1 cellular context compared by ENCODE assay signal in the genomic region with DNA sequence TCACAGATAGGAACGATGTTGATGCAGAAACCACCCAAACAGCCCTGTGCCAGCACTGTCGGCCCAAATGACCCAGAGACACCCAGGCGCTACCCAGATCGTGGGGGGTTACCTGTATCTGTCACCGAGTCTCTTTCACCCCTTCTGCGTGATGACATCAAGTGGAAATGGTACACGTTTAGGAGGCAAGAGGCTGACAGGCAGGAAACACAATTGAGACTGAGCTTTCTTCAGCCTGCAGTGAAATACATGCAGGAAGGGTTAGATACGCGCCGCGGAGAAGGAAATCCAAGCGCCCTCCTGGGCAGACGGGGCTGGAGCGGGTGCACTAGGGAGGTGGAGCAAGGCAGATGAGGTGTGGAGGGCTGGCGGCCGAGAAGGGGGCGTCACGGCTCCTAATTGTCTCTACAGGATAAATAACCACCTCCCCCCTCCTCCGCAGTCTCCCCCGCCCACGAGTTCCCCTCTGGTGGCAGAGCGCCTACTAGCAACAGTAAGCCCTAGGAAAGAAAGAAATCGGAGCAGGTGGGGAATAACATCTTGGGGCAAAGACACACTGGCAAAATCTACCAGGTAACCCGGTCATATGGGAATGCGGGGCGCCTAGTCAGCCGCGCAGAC.
A peak's percentile ranks its signal among the peaks of the same experiment; 100 is the strongest.
TF ChIP-seq lines count a peak whose summit lies in the region.

A gene with protein sequence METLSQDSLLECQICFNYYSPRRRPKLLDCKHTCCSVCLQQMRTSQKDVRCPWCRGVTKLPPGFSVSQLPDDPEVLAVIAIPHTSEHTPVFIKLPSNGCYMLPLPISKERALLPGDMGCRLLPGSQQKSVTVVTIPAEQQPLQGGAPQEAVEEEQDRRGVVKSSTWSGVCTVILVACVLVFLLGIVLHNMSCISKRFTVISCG (minus strand): TSS at position 325 of the 621 bp plus-strand sequence. CDS start 76,544 bp downstream, outside the sequence.

TF ChIP-seq in HEK293, 187 proteins besides CTCF, POLR2A, EP300 and RAD21 (continued from another document and continues in another):
- TF ChIP-seq, protein P1, sequence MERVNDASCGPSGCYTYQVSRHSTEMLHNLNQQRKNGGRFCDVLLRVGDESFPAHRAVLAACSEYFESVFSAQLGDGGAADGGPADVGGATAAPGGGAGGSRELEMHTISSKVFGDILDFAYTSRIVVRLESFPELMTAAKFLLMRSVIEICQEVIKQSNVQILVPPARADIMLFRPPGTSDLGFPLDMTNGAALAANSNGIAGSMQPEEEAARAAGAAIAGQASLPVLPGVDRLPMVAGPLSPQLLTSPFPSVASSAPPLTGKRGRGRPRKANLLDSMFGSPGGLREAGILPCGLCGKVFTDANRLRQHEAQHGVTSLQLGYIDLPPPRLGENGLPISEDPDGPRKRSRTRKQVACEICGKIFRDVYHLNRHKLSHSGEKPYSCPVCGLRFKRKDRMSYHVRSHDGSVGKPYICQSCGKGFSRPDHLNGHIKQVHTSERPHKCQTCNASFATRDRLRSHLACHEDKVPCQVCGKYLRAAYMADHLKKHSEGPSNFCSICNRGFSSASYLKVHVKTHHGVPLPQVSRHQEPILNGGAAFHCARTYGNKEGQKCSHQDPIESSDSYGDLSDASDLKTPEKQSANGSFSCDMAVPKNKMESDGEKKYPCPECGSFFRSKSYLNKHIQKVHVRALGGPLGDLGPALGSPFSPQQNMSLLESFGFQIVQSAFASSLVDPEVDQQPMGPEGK (tag by site-specific recombination; IDR thresholded peaks at IDR 0.05): no peak
- TF ChIP-seq ZNF202 (tag by site-specific recombination; IDR thresholded peaks at IDR 0.05; ENCODE audit: borderline replicate concordance): no peak
- no peak for TF ChIP-seq HOXD13 (CRISPR knock-in tag; IDR thresholded peaks at IDR 0.05; ENCODE audit: borderline replicate concordance)
- TF ChIP-seq, protein P2, sequence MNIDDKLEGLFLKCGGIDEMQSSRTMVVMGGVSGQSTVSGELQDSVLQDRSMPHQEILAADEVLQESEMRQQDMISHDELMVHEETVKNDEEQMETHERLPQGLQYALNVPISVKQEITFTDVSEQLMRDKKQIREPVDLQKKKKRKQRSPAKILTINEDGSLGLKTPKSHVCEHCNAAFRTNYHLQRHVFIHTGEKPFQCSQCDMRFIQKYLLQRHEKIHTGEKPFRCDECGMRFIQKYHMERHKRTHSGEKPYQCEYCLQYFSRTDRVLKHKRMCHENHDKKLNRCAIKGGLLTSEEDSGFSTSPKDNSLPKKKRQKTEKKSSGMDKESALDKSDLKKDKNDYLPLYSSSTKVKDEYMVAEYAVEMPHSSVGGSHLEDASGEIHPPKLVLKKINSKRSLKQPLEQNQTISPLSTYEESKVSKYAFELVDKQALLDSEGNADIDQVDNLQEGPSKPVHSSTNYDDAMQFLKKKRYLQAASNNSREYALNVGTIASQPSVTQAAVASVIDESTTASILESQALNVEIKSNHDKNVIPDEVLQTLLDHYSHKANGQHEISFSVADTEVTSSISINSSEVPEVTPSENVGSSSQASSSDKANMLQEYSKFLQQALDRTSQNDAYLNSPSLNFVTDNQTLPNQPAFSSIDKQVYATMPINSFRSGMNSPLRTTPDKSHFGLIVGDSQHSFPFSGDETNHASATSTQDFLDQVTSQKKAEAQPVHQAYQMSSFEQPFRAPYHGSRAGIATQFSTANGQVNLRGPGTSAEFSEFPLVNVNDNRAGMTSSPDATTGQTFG (tag by site-specific recombination; IDR thresholded peaks at IDR 0.05; ENCODE audit: borderline replicate concordance): no peak
- TF ChIP-seq TRIM28 (IDR thresholded peaks at IDR 0.05; ENCODE audit: borderline replicate concordance, low read length): no peak
- no peak for TF ChIP-seq ZNF610 (tag by site-specific recombination; IDR thresholded peaks at IDR 0.05; ENCODE audit: borderline replicate concordance)
- TF ChIP-seq, protein P3, sequence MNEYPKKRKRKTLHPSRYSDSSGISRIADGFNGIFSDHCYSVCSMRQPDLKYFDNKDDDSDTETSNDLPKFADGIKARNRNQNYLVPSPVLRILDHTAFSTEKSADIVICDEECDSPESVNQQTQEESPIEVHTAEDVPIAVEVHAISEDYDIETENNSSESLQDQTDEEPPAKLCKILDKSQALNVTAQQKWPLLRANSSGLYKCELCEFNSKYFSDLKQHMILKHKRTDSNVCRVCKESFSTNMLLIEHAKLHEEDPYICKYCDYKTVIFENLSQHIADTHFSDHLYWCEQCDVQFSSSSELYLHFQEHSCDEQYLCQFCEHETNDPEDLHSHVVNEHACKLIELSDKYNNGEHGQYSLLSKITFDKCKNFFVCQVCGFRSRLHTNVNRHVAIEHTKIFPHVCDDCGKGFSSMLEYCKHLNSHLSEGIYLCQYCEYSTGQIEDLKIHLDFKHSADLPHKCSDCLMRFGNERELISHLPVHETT (tag by site-specific recombination; IDR thresholded peaks at IDR 0.05): no peak
- TF ChIP-seq ZFHX2 (tag by site-specific recombination; conservative IDR thresholded peaks at IDR 0.05): peak; percentile 92
- peak; percentile 48 for TF ChIP-seq KLF9 (tag by site-specific recombination; IDR thresholded peaks at IDR 0.05; ENCODE audit: low read depth)
- 0 out of 2 replicates have a peak, but pooled peaks have one; percentile 10 for TF ChIP-seq ZNF366 (tag by site-specific recombination; conservative IDR thresholded peaks at IDR 0.05)
- TF ChIP-seq ZBTB20 (tag by site-specific recombination; IDR thresholded peaks at IDR 0.05): peak; percentile 52; the same call in 1 of the 2 replicates
- TF ChIP-seq ZNF501 (tag by site-specific recombination; IDR thresholded peaks at IDR 0.05): no peak
- TF ChIP-seq, protein P4, sequence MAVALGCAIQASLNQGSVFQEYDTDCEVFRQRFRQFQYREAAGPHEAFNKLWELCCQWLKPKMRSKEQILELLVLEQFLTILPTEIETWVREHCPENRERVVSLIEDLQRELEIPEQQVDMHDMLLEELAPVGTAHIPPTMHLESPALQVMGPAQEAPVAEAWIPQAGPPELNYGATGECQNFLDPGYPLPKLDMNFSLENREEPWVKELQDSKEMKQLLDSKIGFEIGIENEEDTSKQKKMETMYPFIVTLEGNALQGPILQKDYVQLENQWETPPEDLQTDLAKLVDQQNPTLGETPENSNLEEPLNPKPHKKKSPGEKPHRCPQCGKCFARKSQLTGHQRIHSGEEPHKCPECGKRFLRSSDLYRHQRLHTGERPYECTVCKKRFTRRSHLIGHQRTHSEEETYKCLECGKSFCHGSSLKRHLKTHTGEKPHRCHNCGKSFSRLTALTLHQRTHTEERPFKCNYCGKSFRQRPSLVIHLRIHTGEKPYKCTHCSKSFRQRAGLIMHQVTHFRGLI (tag by site-specific recombination; IDR thresholded peaks at IDR 0.05): no peak
- TF ChIP-seq ZNF133 (tag by site-specific recombination; IDR thresholded peaks at IDR 0.05): no peak
- TF ChIP-seq SP7 (tag by site-specific recombination; IDR thresholded peaks at IDR 0.05): no peak
- no peak for TF ChIP-seq FEZF1 (tag by site-specific recombination; IDR thresholded peaks at IDR 0.05)
- TF ChIP-seq ZSCAN30 (tag by site-specific recombination; IDR thresholded peaks at IDR 0.05): no peak
- TF ChIP-seq ZNF423 (tag by site-specific recombination; IDR thresholded peaks at IDR 0.05): no peak
- no peak for TF ChIP-seq ZNF623 (tag by site-specific recombination; IDR thresholded peaks at IDR 0.05)
- TF ChIP-seq ZBTB21 (tag by site-specific recombination; IDR thresholded peaks at IDR 0.05): no peak
- no peak for TF ChIP-seq SCRT2 (tag by site-specific recombination; IDR thresholded peaks at IDR 0.05)
- TF ChIP-seq, protein P5, sequence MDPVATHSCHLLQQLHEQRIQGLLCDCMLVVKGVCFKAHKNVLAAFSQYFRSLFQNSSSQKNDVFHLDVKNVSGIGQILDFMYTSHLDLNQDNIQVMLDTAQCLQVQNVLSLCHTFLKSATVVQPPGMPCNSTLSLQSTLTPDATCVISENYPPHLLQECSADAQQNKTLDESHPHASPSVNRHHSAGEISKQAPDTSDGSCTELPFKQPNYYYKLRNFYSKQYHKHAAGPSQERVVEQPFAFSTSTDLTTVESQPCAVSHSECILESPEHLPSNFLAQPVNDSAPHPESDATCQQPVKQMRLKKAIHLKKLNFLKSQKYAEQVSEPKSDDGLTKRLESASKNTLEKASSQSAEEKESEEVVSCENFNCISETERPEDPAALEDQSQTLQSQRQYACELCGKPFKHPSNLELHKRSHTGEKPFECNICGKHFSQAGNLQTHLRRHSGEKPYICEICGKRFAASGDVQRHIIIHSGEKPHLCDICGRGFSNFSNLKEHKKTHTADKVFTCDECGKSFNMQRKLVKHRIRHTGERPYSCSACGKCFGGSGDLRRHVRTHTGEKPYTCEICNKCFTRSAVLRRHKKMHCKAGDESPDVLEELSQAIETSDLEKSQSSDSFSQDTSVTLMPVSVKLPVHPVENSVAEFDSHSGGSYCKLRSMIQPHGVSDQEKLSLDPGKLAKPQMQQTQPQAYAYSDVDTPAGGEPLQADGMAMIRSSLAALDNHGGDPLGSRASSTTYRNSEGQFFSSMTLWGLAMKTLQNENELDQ (tag by site-specific recombination; IDR thresholded peaks at IDR 0.05; ENCODE audit: low read depth): no peak
- TF ChIP-seq, protein P6, sequence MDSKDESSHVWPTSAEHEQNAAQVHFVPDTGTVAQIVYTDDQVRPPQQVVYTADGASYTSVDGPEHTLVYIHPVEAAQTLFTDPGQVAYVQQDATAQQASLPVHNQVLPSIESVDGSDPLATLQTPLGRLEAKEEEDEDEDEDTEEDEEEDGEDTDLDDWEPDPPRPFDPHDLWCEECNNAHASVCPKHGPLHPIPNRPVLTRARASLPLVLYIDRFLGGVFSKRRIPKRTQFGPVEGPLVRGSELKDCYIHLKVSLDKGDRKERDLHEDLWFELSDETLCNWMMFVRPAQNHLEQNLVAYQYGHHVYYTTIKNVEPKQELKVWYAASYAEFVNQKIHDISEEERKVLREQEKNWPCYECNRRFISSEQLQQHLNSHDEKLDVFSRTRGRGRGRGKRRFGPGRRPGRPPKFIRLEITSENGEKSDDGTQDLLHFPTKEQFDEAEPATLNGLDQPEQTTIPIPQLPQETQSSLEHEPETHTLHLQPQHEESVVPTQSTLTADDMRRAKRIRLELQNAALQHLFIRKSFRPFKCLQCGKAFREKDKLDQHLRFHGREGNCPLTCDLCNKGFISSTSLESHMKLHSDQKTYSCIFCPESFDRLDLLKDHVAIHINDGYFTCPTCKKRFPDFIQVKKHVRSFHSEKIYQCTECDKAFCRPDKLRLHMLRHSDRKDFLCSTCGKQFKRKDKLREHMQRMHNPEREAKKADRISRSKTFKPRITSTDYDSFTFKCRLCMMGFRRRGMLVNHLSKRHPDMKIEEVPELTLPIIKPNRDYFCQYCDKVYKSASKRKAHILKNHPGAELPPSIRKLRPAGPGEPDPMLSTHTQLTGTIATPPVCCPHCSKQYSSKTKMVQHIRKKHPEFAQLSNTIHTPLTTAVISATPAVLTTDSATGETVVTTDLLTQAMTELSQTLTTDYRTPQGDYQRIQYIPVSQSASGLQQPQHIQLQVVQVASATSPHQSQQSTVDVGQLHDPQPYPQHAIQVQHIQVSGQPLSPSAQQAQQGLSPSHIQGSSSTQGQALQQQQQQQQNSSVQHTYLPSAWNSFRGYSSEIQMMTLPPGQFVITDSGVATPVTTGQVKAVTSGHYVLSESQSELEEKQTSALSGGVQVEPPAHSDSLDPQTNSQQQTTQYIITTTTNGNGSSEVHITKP (tag by site-specific recombination; IDR thresholded peaks at IDR 0.05): no peak; the same call in 1 of the 2 replicates
- TF ChIP-seq ZNF140 (tag by site-specific recombination; IDR thresholded peaks at IDR 0.05): no peak
- TF ChIP-seq KLF8 (tag by site-specific recombination; IDR thresholded peaks at IDR 0.05): no peak
- TF ChIP-seq, protein P7, sequence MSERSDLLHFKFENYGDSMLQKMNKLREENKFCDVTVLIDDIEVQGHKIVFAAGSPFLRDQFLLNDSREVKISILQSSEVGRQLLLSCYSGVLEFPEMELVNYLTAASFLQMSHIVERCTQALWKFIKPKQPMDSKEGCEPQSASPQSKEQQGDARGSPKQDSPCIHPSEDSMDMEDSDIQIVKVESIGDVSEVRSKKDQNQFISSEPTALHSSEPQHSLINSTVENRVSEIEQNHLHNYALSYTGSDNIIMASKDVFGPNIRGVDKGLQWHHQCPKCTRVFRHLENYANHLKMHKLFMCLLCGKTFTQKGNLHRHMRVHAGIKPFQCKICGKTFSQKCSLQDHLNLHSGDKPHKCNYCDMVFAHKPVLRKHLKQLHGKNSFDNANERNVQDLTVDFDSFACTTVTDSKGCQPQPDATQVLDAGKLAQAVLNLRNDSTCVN (tag by site-specific recombination; optimal IDR thresholded peaks at IDR 0.05): no peak
- TF ChIP-seq, protein P8, sequence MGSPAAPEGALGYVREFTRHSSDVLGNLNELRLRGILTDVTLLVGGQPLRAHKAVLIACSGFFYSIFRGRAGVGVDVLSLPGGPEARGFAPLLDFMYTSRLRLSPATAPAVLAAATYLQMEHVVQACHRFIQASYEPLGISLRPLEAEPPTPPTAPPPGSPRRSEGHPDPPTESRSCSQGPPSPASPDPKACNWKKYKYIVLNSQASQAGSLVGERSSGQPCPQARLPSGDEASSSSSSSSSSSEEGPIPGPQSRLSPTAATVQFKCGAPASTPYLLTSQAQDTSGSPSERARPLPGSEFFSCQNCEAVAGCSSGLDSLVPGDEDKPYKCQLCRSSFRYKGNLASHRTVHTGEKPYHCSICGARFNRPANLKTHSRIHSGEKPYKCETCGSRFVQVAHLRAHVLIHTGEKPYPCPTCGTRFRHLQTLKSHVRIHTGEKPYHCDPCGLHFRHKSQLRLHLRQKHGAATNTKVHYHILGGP (tag by site-specific recombination; IDR thresholded peaks at IDR 0.05): no peak
- no peak for TF ChIP-seq ZNF433 (tag by site-specific recombination; IDR thresholded peaks at IDR 0.05; ENCODE audit: low read depth)
- TF ChIP-seq ZNF510 (tag by site-specific recombination; IDR thresholded peaks at IDR 0.05; ENCODE audit: insufficient replicate concordance): no peak
- TF ChIP-seq, protein P9, sequence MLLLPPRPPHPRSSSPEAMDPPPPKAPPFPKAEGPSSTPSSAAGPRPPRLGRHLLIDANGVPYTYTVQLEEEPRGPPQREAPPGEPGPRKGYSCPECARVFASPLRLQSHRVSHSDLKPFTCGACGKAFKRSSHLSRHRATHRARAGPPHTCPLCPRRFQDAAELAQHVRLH (tag by site-specific recombination; IDR thresholded peaks at IDR 0.05): no peak
- no peak for TF ChIP-seq ZNF16 (tag by site-specific recombination; IDR thresholded peaks at IDR 0.05; ENCODE audit: low read depth)
- no peak for TF ChIP-seq ZNF596 (tag by site-specific recombination; IDR thresholded peaks at IDR 0.05)
- TF ChIP-seq HOXC10 (CRISPR knock-in tag; IDR thresholded peaks at IDR 0.05): no peak
- no peak for TF ChIP-seq ZNF555 (tag by site-specific recombination; conservative IDR thresholded peaks at IDR 0.05)
- TF ChIP-seq ZNF747 (tag by site-specific recombination; IDR thresholded peaks at IDR 0.05): no peak
- TF ChIP-seq, protein P10, sequence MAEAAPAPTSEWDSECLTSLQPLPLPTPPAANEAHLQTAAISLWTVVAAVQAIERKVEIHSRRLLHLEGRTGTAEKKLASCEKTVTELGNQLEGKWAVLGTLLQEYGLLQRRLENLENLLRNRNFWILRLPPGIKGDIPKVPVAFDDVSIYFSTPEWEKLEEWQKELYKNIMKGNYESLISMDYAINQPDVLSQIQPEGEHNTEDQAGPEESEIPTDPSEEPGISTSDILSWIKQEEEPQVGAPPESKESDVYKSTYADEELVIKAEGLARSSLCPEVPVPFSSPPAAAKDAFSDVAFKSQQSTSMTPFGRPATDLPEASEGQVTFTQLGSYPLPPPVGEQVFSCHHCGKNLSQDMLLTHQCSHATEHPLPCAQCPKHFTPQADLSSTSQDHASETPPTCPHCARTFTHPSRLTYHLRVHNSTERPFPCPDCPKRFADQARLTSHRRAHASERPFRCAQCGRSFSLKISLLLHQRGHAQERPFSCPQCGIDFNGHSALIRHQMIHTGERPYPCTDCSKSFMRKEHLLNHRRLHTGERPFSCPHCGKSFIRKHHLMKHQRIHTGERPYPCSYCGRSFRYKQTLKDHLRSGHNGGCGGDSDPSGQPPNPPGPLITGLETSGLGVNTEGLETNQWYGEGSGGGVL (tag by site-specific recombination; IDR thresholded peaks at IDR 0.05): peak; percentile 69
- peak; percentile 76 for TF ChIP-seq EGR2 (tag by site-specific recombination; IDR thresholded peaks at IDR 0.05; ENCODE audit: low read depth)
- TF ChIP-seq ZNF211 (tag by site-specific recombination; IDR thresholded peaks at IDR 0.05; ENCODE audit: low read depth): no peak
